In the genomic region with DNA sequence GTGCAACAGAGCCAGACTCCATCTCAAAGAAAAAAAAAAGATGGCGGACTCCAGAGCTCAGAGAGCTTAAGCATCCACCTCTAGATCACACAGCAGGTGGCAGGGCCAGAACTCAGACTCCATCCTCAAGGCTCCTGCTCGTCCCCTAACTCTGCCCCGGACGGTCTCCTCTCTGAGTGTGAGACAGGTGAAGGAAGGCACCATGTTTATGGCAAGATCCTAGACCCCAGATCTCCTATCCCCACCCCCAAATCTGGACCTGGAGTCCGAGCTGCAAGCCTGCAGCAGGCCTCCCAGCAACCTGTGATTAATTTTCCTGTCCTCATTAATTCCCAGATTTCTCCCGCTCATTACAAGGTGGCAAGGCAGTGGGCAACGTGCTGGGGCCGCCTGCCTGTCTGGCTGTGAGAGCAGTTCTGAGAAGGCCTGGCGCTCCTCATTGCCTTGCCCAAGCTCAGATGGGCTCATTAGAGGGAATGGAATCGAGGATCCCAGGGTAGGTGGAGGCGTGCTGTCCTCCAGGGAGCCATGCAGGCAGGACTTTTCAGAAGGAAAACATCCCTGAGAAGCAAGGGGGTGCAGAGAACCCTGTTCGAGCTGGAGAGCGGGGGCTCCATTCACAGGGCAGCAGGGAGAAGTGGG, we compare ENCODE assay signal across 19 cellular contexts.
DNase-seq lines count a peak whose midpoint lies in the region; ATAC-seq, FAIRE-seq and TF ChIP-seq lines count a peak whose summit lies in the region.
"Had no signal": no experiment of that assay in that cellular context is flagged by ENCODE, and none has a peak within 500 bp of the region (broad histone marks: within the 10 kb centered on the region; RNA-seq: fewer than 3 reads in every experiment).

No MANE protein-coding gene starts in this region.

- H3K4me3 ChIP-seq in astrocyte (ENCODE audit: insufficient read depth, low read depth, low read length) = no peak overlapping the region
- H3K4me3 ChIP-seq: BLaER1, PC-9 had no signal

- no peak overlapping the region for H3K27ac Mint-ChIP-seq in activated CD8-positive, alpha-beta memory T cell treated with anti-CD3 and anti-CD28 coated beads, Interleukin-2, amount 10 ng/mL, durations not matched to agents 7 days and 5 days
- H3K27ac Mint-ChIP-seq in astrocyte (ENCODE audit: unreplicated experiment) (peak overlapping the region; percentile 48), mesothelial cell of epicardium (no peak overlapping the region), type B pancreatic cell (no peak overlapping the region)
- H3K27ac Mint-ChIP-seq: CD8-positive, alpha-beta memory T cell had no signal

- H3K27me3 Mint-ChIP-seq in activated CD8-positive, alpha-beta memory T cell treated with anti-CD3 and anti-CD28 coated beads, Interleukin-2, amount 10 ng/mL, durations not matched to agents 7 days and 5 days = no peaks in the 10 kb centered on the region
- H3K27me3 Mint-ChIP-seq in astrocyte (ENCODE audit: low read depth, unreplicated experiment) (peaks cover 34% of the 10 kb centered on the region), mesothelial cell of epicardium (ENCODE audit: low read depth) (no peaks in the 10 kb centered on the region), type B pancreatic cell (no peaks in the 10 kb centered on the region)
- H3K27me3 Mint-ChIP-seq: CD8-positive, alpha-beta memory T cell had no signal

- H3K9me3 Mint-ChIP-seq in activated CD8-positive, alpha-beta memory T cell treated with anti-CD3 and anti-CD28 coated beads, Interleukin-2, amount 10 ng/mL, durations not matched to agents 7 days and 5 days (ENCODE audit: low read depth) = no peaks in the 10 kb centered on the region
- H3K9me3 Mint-ChIP-seq in astrocyte (ENCODE audit: unreplicated experiment) = peaks cover 13% of the 10 kb centered on the region
- peaks cover 21% of the 10 kb centered on the region for H3K9me3 Mint-ChIP-seq in mesothelial cell of epicardium
- peaks cover 3% of the 10 kb centered on the region for H3K9me3 Mint-ChIP-seq in type B pancreatic cell

- no peak for ATAC-seq in activated CD8-positive, alpha-beta memory T cell treated with anti-CD3 and anti-CD28 coated beads, Interleukin-2, amount 10 ng/mL, durations not matched to agents 7 days and 5 days
- ATAC-seq in HG02588 (IDR thresholded peaks at IDR 0.05; ENCODE audit: unreplicated experiment) = no peak

- H3K4me1 Mint-ChIP-seq in activated CD8-positive, alpha-beta memory T cell treated with anti-CD3 and anti-CD28 coated beads, Interleukin-2, amount 10 ng/mL, durations not matched to agents 7 days and 5 days = no peaks in the 10 kb centered on the region
- H3K4me1 Mint-ChIP-seq in astrocyte (ENCODE audit: low read depth, unreplicated experiment) (no peaks in the 10 kb centered on the region), mesothelial cell of epicardium (no peaks in the 10 kb centered on the region), type B pancreatic cell (ENCODE audit: unreplicated experiment) (peaks cover 9% of the 10 kb centered on the region)
- H3K4me1 Mint-ChIP-seq: CD8-positive, alpha-beta memory T cell had no signal

- no peaks in the 10 kb centered on the region for H3K79me2 ChIP-seq in astrocyte (ENCODE audit: insufficient read depth, low read length)

- peaks cover 4% of the 10 kb centered on the region for H3K9me3 ChIP-seq in astrocyte (ENCODE audit: insufficient read depth, low read depth, low read length)

- H2AFZ ChIP-seq in astrocyte (ENCODE audit: low read depth, low read length) = no peak overlapping the region
- H2AFZ ChIP-seq: PC-9 had no signal

- no peak overlapping the region for H3K9ac ChIP-seq in astrocyte (ENCODE audit: low read length)
- H3K9ac ChIP-seq: BLaER1 had no signal

- DNase-seq in activated CD8-positive, alpha-beta memory T cell treated with anti-CD3 and anti-CD28 coated beads, Interleukin-2, amount 10 ng/mL, durations not matched to agents 7 days and 5 days = peak; percentile 12
- no peak for DNase-seq in activated CD8-positive, alpha-beta memory T cell treated with anti-CD3 and anti-CD28 coated beads, Interleukin-2, amount 50 U/mL, for 4 hours
- DNase-seq in astrocyte (ENCODE audit: low read depth) (no peak), mesothelial cell of epicardium (ENCODE audit: low spot score in 2 of 2, unreplicated experiment in 2 of 2) (peak; percentile 16 to 20), type B pancreatic cell (ENCODE audit: extremely low spot score, unreplicated experiment) (peak; percentile 50), COLO668 (lab: John Stamatoyannopoulos, UW; ENCODE audit: unreplicated experiment) (no peak), activated gamma-delta T cell treated with Interleukin-2 at 50 U/mL for 16 hours (no peak)
- DNase-seq: CD8-positive, alpha-beta memory T cell; DMS 273 treated with DMSO at 0.1 percent for 48 hours; Karpas-422; NCI-H187 treated with DMSO at 0.1 percent for 48 hours; NCI-H2171; NCI-H446 treated with DMSO at 0.1 percent for 48 hours; NCI-H774; PC-9; SHP77 had no signal

- no peaks in the 10 kb centered on the region for H3K36me3 Mint-ChIP-seq in activated CD8-positive, alpha-beta memory T cell treated with anti-CD3 and anti-CD28 coated beads, Interleukin-2, amount 10 ng/mL, durations not matched to agents 7 days and 5 days
- H3K36me3 Mint-ChIP-seq in astrocyte (ENCODE audit: low read depth, unreplicated experiment) = peaks cover 4% of the 10 kb centered on the region
- no peaks in the 10 kb centered on the region for H3K36me3 Mint-ChIP-seq in mesothelial cell of epicardium
- H3K36me3 Mint-ChIP-seq in type B pancreatic cell = no peaks in the 10 kb centered on the region
- H3K36me3 Mint-ChIP-seq: CD8-positive, alpha-beta memory T cell had no signal

- CTCF ChIA-PET in activated CD8-positive, alpha-beta memory T cell treated with anti-CD3 and anti-CD28 coated beads, Interleukin-2, amount 10 ng/mL, durations not matched to agents 7 days and 5 days (lab: Charles Lee) = interaction anchor here (0.7 kb wide), 1 partner anchor 98 kb away, joined by 3 read pairs; no protein-coding TSS in a partner anchor

- no peaks in the 10 kb centered on the region for H3K4me1 ChIP-seq in astrocyte (ENCODE audit: insufficient read depth, low read length)
- H3K4me1 ChIP-seq: BLaER1 had no signal

- no peak for FAIRE-seq in astrocyte (lab: Jason Lieb, UNC)
- FAIRE-seq: H1 had no signal

- H3K27me3 ChIP-seq in astrocyte (ENCODE audit: insufficient read depth, low read length) = no peaks in the 10 kb centered on the region
- H3K27me3 ChIP-seq: BLaER1 had no signal

- H3K4me3 Mint-ChIP-seq in activated CD8-positive, alpha-beta memory T cell treated with anti-CD3 and anti-CD28 coated beads, Interleukin-2, amount 10 ng/mL, durations not matched to agents 7 days and 5 days = no peak overlapping the region
- no peak overlapping the region for H3K4me3 Mint-ChIP-seq in astrocyte (ENCODE audit: unreplicated experiment)
- no peak overlapping the region for H3K4me3 Mint-ChIP-seq in mesothelial cell of epicardium
- H3K4me3 Mint-ChIP-seq in type B pancreatic cell = no peak overlapping the region
- H3K4me3 Mint-ChIP-seq: CD8-positive, alpha-beta memory T cell had no signal

- H3K36me3 ChIP-seq in astrocyte (ENCODE audit: insufficient read depth, low read length) = no peaks in the 10 kb centered on the region
- H3K36me3 ChIP-seq: BLaER1 had no signal

- no peak overlapping the region for H3K4me2 ChIP-seq in astrocyte (ENCODE audit: low read length)
- H3K4me2 ChIP-seq: BLaER1, PC-9 had no signal

- H4K20me1 ChIP-seq in astrocyte (ENCODE audit: insufficient read depth, low read length) = no peaks in the 10 kb centered on the region
- H4K20me1 ChIP-seq: BLaER1 had no signal

- TF ChIP-seq CTCF in astrocyte (IDR thresholded peaks at IDR 0.05; ENCODE audit: insufficient read depth, low read depth, low read length) = no peak
- no peak for TF ChIP-seq CTCF in mesothelial cell of epicardium (IDR thresholded peaks at IDR 0.05; ENCODE audit: unreplicated experiment)
- no peak for TF ChIP-seq CTCF in type B pancreatic cell (conservative IDR thresholded peaks at IDR 0.05)

- no peak overlapping the region for H3K27ac ChIP-seq in astrocyte (ENCODE audit: low read depth, low read length)
- H3K27ac ChIP-seq: BLaER1, PC-9 had no signal

Comparison
In these comparisons a context has a peak if more than half of its experiments do, and no peak if none do; other contexts are left out.
1. DNase-seq: peak in activated CD8-positive, alpha-beta memory T cell treated with anti-CD3 and anti-CD28 coated beads, Interleukin-2, amount 10 ng/mL, durations not matched to agents 7 days and 5 days (single experiment), mesothelial cell of epicardium (2 of 2) and type B pancreatic cell (single experiment); none in activated CD8-positive, alpha-beta memory T cell treated with anti-CD3 and anti-CD28 coated beads, Interleukin-2, amount 50 U/mL, for 4 hours (single experiment), astrocyte (single experiment), COLO668 (single experiment) and activated gamma-delta T cell treated with Interleukin-2 at 50 U/mL for 16 hours (single experiment).